17 cellular contexts compared by ENCODE assay signal in the genomic region with DNA sequence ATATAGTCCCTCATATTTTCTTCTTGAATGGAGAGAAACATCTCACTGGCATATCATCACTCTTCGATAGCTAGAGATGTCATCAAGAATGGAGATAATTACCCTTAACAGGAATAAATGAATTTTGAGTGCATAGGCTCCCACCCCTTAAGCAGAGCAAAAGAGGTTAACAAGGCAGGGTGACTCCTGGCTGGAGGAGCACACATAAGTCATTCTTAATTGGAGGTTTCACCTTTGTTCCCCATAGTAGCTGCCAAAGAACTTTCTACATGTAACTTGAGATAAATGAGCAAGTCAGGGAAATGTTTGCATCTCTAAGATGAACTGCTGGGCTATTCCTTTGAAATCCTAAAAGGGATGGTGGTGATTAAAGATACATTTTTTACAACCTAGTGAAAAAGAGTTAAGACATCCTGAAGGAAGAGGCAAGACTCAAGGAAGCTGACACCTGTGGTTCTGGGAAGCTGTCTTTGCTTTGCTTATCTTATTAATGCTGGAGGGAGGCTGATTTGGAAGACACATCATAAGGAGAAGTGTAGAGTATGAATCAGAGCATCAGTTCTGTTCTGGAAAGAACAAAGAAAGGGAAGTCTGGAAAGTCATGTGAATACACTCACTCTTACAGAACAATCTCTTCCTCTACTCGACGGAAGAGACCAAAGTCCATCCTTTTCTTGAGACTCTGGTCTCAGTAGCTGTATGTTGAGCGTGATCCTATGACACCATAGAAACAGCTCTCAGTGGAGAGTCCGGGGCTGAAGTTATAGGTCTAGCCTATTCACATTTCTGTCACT.
"Had no signal": no experiment of that assay in that cellular context is flagged by ENCODE, and none has a peak within 500 bp of the region (broad histone marks: within the 10 kb centered on the region; RNA-seq: fewer than 3 reads in every experiment).

No MANE protein-coding gene starts in this region.

- H3K36me3 Mint-ChIP-seq: activated naive CD8-positive, alpha-beta T cell treated with anti-CD3 and anti-CD28 coated beads, Interleukin-2, amount 10 ng/mL, durations not matched to agents 7 days and 5 days; T-cell had no signal

- DNase-seq: activated CD4-positive, alpha-beta memory T cell treated with anti-CD3 and anti-CD28 coated beads, Interleukin-2, amount 10 ng/mL, durations not matched to agents 7 days and 5 days; activated CD4-positive, alpha-beta T cell treated with anti-CD3 and anti-CD28 coated beads for 36 hours; activated naive CD8-positive, alpha-beta T cell treated with anti-CD3 and anti-CD28 coated beads, Interleukin-2, amount 10 ng/mL, durations not matched to agents 7 days and 5 days; activated T-cell treated with anti-CD3 and anti-CD28 coated beads, Interleukin-2, amount 50 U/mL, for 48 hours; anterior cingulate cortex; dorsolateral prefrontal cortex; left ventricle myocardium inferior; mesenchymal stem cell; stimulated activated CD4-positive, alpha-beta T cell treated with anti-CD3 and anti-CD28 coated beads, Interleukin-4, amount 100 ng/mL, for 24 hours; stimulated activated naive CD8-positive, alpha-beta T cell treated with anti-CD3 and anti-CD28 coated beads, Interleukin-15, amount 100 ng/mL, for 72 hours; T-cell; T1000; testis; uterus had no signal

- H3K4me3 ChIP-seq: dorsolateral prefrontal cortex, left ventricle myocardium inferior, testis, uterus had no signal

- H3K27me3 ChIP-seq: neutrophil, testis, uterus had no signal

- H3K9me3 ChIP-seq: left ventricle myocardium inferior, neutrophil, testis, uterus had no signal

- H3K9me3 Mint-ChIP-seq: activated CD4-positive, alpha-beta memory T cell treated with anti-CD3 and anti-CD28 coated beads, Interleukin-2, amount 10 ng/mL, durations not matched to agents 7 days and 5 days; activated naive CD8-positive, alpha-beta T cell treated with anti-CD3 and anti-CD28 coated beads, Interleukin-2, amount 10 ng/mL, durations not matched to agents 7 days and 5 days; stimulated activated naive CD8-positive, alpha-beta T cell treated with anti-CD3 and anti-CD28 coated beads, Interleukin-15, amount 100 ng/mL, for 72 hours; T-cell had no signal

- H3K27me3 Mint-ChIP-seq: activated CD4-positive, alpha-beta memory T cell treated with anti-CD3 and anti-CD28 coated beads, Interleukin-2, amount 10 ng/mL, durations not matched to agents 7 days and 5 days had no signal

- H3K27ac ChIP-seq: left ventricle myocardium inferior, neutrophil, testis, uterus, VCaP had no signal

- H3K4me1 ChIP-seq: left ventricle myocardium inferior, testis, uterus had no signal

- H3K4me1 Mint-ChIP-seq: activated CD4-positive, alpha-beta memory T cell treated with anti-CD3 and anti-CD28 coated beads, Interleukin-2, amount 10 ng/mL, durations not matched to agents 7 days and 5 days; activated CD4-positive, alpha-beta T cell treated with anti-CD3 and anti-CD28 coated beads for 36 hours; activated naive CD8-positive, alpha-beta T cell treated with anti-CD3 and anti-CD28 coated beads, Interleukin-2, amount 10 ng/mL, durations not matched to agents 7 days and 5 days; stimulated activated naive CD8-positive, alpha-beta T cell treated with anti-CD3 and anti-CD28 coated beads, Interleukin-15, amount 100 ng/mL, for 72 hours; T-cell had no signal

- H3K4me3 Mint-ChIP-seq: activated CD4-positive, alpha-beta memory T cell treated with anti-CD3 and anti-CD28 coated beads, Interleukin-2, amount 10 ng/mL, durations not matched to agents 7 days and 5 days; activated CD4-positive, alpha-beta T cell treated with anti-CD3 and anti-CD28 coated beads for 36 hours; activated naive CD8-positive, alpha-beta T cell treated with anti-CD3 and anti-CD28 coated beads, Interleukin-2, amount 10 ng/mL, durations not matched to agents 7 days and 5 days; stimulated activated naive CD8-positive, alpha-beta T cell treated with anti-CD3 and anti-CD28 coated beads, Interleukin-15, amount 100 ng/mL, for 72 hours; T-cell had no signal

- H3K36me3 ChIP-seq: left ventricle myocardium inferior, neutrophil, uterus had no signal

- H3K27ac Mint-ChIP-seq: activated CD4-positive, alpha-beta memory T cell treated with anti-CD3 and anti-CD28 coated beads, Interleukin-2, amount 10 ng/mL, durations not matched to agents 7 days and 5 days; activated CD4-positive, alpha-beta T cell treated with anti-CD3 and anti-CD28 coated beads for 36 hours; activated naive CD8-positive, alpha-beta T cell treated with anti-CD3 and anti-CD28 coated beads, Interleukin-2, amount 10 ng/mL, durations not matched to agents 7 days and 5 days; progenitor cell of endocrine pancreas; stimulated activated naive CD8-positive, alpha-beta T cell treated with anti-CD3 and anti-CD28 coated beads, Interleukin-15, amount 100 ng/mL, for 72 hours; T-cell had no signal
